8 cellular contexts compared by ENCODE assay signal in the genomic region with DNA sequence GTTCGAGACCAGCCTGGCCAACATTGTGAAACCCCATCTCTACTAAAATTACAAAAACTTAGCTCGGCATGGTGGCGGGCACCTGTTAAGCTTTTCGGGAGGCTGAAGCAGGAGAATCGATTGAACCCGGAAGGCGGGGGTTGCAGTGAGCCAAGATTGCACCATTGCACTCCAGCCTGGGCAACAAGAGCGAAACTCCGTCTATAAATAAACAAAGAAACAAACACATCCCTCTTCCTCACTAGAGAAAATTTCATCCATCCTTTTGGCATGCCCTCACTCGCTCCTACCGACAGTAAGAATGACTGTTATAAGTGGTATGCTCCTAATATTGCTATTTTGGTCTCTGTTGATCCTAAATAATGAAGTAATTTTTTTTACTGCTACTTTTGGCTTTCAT.
DNase-seq lines count a peak whose midpoint lies in the region; ATAC-seq and TF ChIP-seq lines count a peak whose summit lies in the region.
"Not testable (repeated sequence)": the region's sequence is repeated elsewhere in the genome, so short reads cannot be mapped to it uniquely, and the experiment has no call there.

No MANE protein-coding gene starts in this region.

- H3K36me3 Mint-ChIP-seq in nephron (ENCODE audit: low read depth) = not testable (repeated sequence)

- H3K4me2 ChIP-seq in SK-N-SH = 0 out of 2 replicates have a peak overlapping the region, but pooled peaks have one; percentile 27

- H3K27ac Mint-ChIP-seq in nephron = peak overlapping the region; percentile 77 to 98 (median 89)

- 87% methylated on average over 11 of the region's 11 CpGs for WGBS in SK-N-SH (ENCODE audit: low lambda C conversion rate)
- 82 to 91% (median 85%) methylated on average over 11 of the region's 11 CpGs for WGBS in spleen, 5 donors
- 4 to 8% methylated on average over 11 of the region's 11 CpGs for WGBS in aorta, 2 donors

- not testable (repeated sequence) for TF ChIP-seq POLR2A in spleen (IDR thresholded peaks at IDR 0.05)

- CTCF ChIA-PET in SK-N-SH (lab: Yijun Ruan, JAX) = interaction anchor here (1.4 kb wide), 1 partner anchor 56 kb away, joined by 3 read pairs; no protein-coding TSS in a partner anchor

- not testable (repeated sequence) for H4K20me1 ChIP-seq in SK-N-SH (ENCODE audit: insufficient read depth)

- H3K27ac ChIP-seq in SK-N-SH (ENCODE audit: low read depth in 2 of 2, low read length in 1 of 2) = not testable (repeated sequence)
- H3K27ac ChIP-seq in left lung = peak overlapping the region; percentile 37 to 62
- peak overlapping the region in 6 of 8 donors; percentile 4 to 82 (median 78) for H3K27ac ChIP-seq in spleen
- peak overlapping the region in 1 of 2 donors; percentile 88 for H3K27ac ChIP-seq in aorta (ENCODE audit: low read depth in 1 of 2, low read length in 2 of 2)

- peak; percentile 13 for DNase-seq in GM03348 (ENCODE audit: low spot score)
- DNase-seq in SK-N-SH, Right ventricle myocardium superior, left lung, spleen: not testable (repeated sequence)
- peak; percentile 75 for DNase-seq in epithelial cell of esophagus (ENCODE audit: low read depth)
- peak; percentile 55 to 78 for DNase-seq in aorta

- H3K9me2 ChIP-seq in SK-N-SH = not testable (repeated sequence)

- H3K4me1 ChIP-seq in SK-N-SH (ENCODE audit: control insufficient read depth in 1 of 2, insufficient read depth in 2 of 2, low read depth in 1 of 2, low read length in 1 of 2); aorta (ENCODE audit: control insufficient read depth in 1 of 2, insufficient read depth in 2 of 2, low read length in 2 of 2): not testable (repeated sequence)
- peaks cover 11 to 18% of the 10 kb centered on the region in 2 donors for H3K4me1 ChIP-seq in left lung
- peaks cover 0 to 37% (median 12%) of the 10 kb centered on the region in 6 donors for H3K4me1 ChIP-seq in spleen

- peak overlapping the region; percentile 31 to 86 (median 71) for H3K4me3 Mint-ChIP-seq in nephron

- TF ChIP-seq RAD21 in SK-N-SH (IDR thresholded peaks at IDR 0.05; ENCODE audit: low read length) = not testable (repeated sequence)

- peaks cover 69% of the 10 kb centered on the region for H3K4me1 Mint-ChIP-seq in nephron

- not testable (repeated sequence) for H3K36me3 ChIP-seq in SK-N-SH (replicated peaks in 1 of 2; ENCODE audit: control insufficient read depth in 1 of 2, insufficient read depth in 2 of 2, low read length in 1 of 2); left lung; spleen; aorta (ENCODE audit: control insufficient read depth in 1 of 2, insufficient read depth in 2 of 2, low read length in 1 of 2)

- H3K9me3 Mint-ChIP-seq in nephron = not testable (repeated sequence)

- not testable (repeated sequence) for H3K27me3 ChIP-seq in SK-N-SH (ENCODE audit: insufficient read depth); left lung; spleen (replicated peaks in 1 of 7); aorta (ENCODE audit: control insufficient read depth in 1 of 2, insufficient read depth in 2 of 2, low read length in 1 of 2)

- H3K9me3 ChIP-seq in SK-N-SH; left lung; spleen; aorta (ENCODE audit: control insufficient read depth, low read length): not testable (repeated sequence)

- TF ChIP-seq EP300 in SK-N-SH (IDR thresholded peaks at IDR 0.05; ENCODE audit: borderline replicate concordance in 1 of 2, low read depth in 1 of 2, low read length in 1 of 2) = not testable (repeated sequence)

- H3K4me3 ChIP-seq in SK-N-SH (ENCODE audit: low read depth in 2 of 2, low read length in 1 of 2); epithelial cell of esophagus (ENCODE audit: low read length); left lung: not testable (repeated sequence)
- H3K4me3 ChIP-seq in spleen (peak overlapping the region in 1 of 8 donors; percentile 21), aorta (ENCODE audit: low read length in 2 of 2) (peak overlapping the region; percentile 44 to 100)

- ATAC-seq in Right ventricle myocardium superior (ENCODE audit: poor library complexity) (peak; percentile 30), aorta (ENCODE audit: low FRiP score) (peak; percentile 47)
- ATAC-seq in left lung = not testable (repeated sequence)

- intact Hi-C loops in Right ventricle myocardium superior (cut with DNase I); left lung (cut with DNase I); spleen (cut with DNase I; ENCODE audit: low total_unique reads): not testable (repeated sequence)
- intact Hi-C loops in aorta (cut with DNase I) = loop anchor here (5.0 kb wide), 2 partner anchors 36 to 44 kb away; no protein-coding TSS in a partner anchor

- H3K79me2 ChIP-seq in SK-N-SH (ENCODE audit: insufficient read depth) = not testable (repeated sequence)

- not testable (repeated sequence) for H2AFZ ChIP-seq in SK-N-SH (ENCODE audit: low read depth)

- not testable (repeated sequence) for H3K9ac ChIP-seq in SK-N-SH

- H3F3A ChIP-seq in SK-N-SH (replicated peaks; ENCODE audit: insufficient read depth) = not testable (repeated sequence)

- POLR2A ChIA-PET in SK-N-SH (lab: Yijun Ruan, JAX) = not testable (repeated sequence)

- H3K27me3 Mint-ChIP-seq in nephron (ENCODE audit: low read depth) = not testable (repeated sequence)

- not testable (repeated sequence) for TF ChIP-seq CTCF in SK-N-SH (IDR thresholded peaks at IDR 0.05); epithelial cell of esophagus (IDR thresholded peaks at IDR 0.05; ENCODE audit: insufficient read depth, low read depth, low read length, missing control alignments); left lung (IDR thresholded peaks at IDR 0.05); nephron (IDR thresholded peaks at IDR 0.05; ENCODE audit: unreplicated experiment in 3 of 3); spleen (IDR thresholded peaks at IDR 0.05 in 8 of 11, conservative IDR thresholded peaks at IDR 0.05 in 3 of 11)
